15 cellular contexts compared by ENCODE assay signal in genomic region chr3:124814620-124815421, GRCh38.
DNase-seq lines count a peak whose midpoint lies in the region; ATAC-seq, FAIRE-seq and TF ChIP-seq lines count a peak whose summit lies in the region.
"Had no signal": no experiment of that assay in that cellular context is flagged by ENCODE, and none has a peak within 500 bp of the region (broad histone marks: within the 10 kb centered on the region; RNA-seq: fewer than 3 reads in every experiment).

No MANE protein-coding gene starts in this region.

- H2BK20ac ChIP-seq in H1 (ENCODE audit: low read length), result no peak overlapping the region

- TF ChIP-seq POLR2A in H1 (IDR thresholded peaks at IDR 0.05; ENCODE audit: control extremely low read depth in 1 of 2, low read depth in 2 of 2, low read length in 2 of 2) (no peak), transverse colon (IDR thresholded peaks at IDR 0.05) (no peak)

- CTCF ChIA-PET in RWPE1 (lab: Yijun Ruan, JAX) (interaction anchor here (0.6 kb wide), 1 partner anchor 122 kb away, joined by 4 read pairs; no protein-coding TSS in a partner anchor), H1 (lab: Charles Lee; ENCODE audit: partially characterized antibody) (interaction anchor here (0.9 to 2.5 kb wide), 5 partner anchors 13 to 70 kb away, joined by 3 to 5 read pairs (median 3); no protein-coding TSS in a partner anchor)

- H3K23me2 ChIP-seq in H1 (ENCODE audit: low read depth, low read length), result no peaks in the 10 kb centered on the region

- no peaks in the 10 kb centered on the region for H3K79me2 ChIP-seq in H1 (ENCODE audit: control insufficient read depth in 1 of 2, insufficient read depth in 2 of 2, low read length in 2 of 2)
- H3K79me2 ChIP-seq: parathyroid adenoma had no signal

- intact Hi-C loops in mucosa of descending colon (cut with DNase I, micrococcal nuclease) (no loop called here), transverse colon (cut with DNase I; ENCODE audit: low total_unique reads) (no loop called here), posterior vena cava (cut with DNase I) (no loop called here)

- ATAC-seq in mucosa of descending colon (peak; percentile 78), GM19452 (IDR thresholded peaks at IDR 0.05; ENCODE audit: unreplicated experiment) (no peak)
- ATAC-seq: left cardiac atrium had no signal

- H3K4me1 ChIP-seq in H1 (replicated peaks in 1 of 4; ENCODE audit: control insufficient read depth in 3 of 4, insufficient read depth in 4 of 4, low read length in 3 of 4), result no peaks in the 10 kb centered on the region; a peak in 1 of 7 replicates
- peaks cover 36% of the 10 kb centered on the region for H3K4me1 ChIP-seq in mucosa of descending colon (ENCODE audit: low read depth)
- H3K4me1 ChIP-seq in transverse colon, result peaks cover 31 to 67% (median 47%) of the 10 kb centered on the region in 4 donors

- 93% methylated on average over 11 of the region's 11 CpGs; no CpG with 5 or more reads in 1 of the 2 experiments for WGBS in H1 (ENCODE audit: extremely low coverage in 1 of 2, insufficient coverage in 1 of 2, insufficient read length in 1 of 2, insufficient replicate concordance in 2 of 2, low coverage in 1 of 2, low lambda C conversion rate in 2 of 2, missing lambda C conversion rate in 1 of 2), 2 experiments
- WGBS in transverse colon (ENCODE audit: low coverage in 1 of 2), 2 donors, result 59 to 68% methylated on average over 3 to 11 of the region's 11 CpGs

- H3K56ac ChIP-seq in H1 (replicated peaks; ENCODE audit: insufficient read length, low read depth, low read length), result no peak overlapping the region

- H2BK12ac ChIP-seq in H1 (ENCODE audit: low read depth, low read length), result no peak overlapping the region

- H3K9me3 ChIP-seq in H1 (ENCODE audit: insufficient read depth in 2 of 2, low read depth in 1 of 2, low read length in 1 of 2), result no peaks in the 10 kb centered on the region
- no peaks in the 10 kb centered on the region for H3K9me3 ChIP-seq in mucosa of descending colon
- H3K9me3 ChIP-seq in transverse colon, result no peaks in the 10 kb centered on the region

- TF ChIP-seq EP300 in H1 (IDR thresholded peaks at IDR 0.05; ENCODE audit: borderline replicate concordance in 1 of 2, low read depth in 2 of 2, low read length in 2 of 2) (no peak), transverse colon (IDR thresholded peaks at IDR 0.05; ENCODE audit: low read depth) (peak; percentile 18)

- H3K18ac ChIP-seq in H1 (ENCODE audit: extremely low read depth, low read length), result no peak overlapping the region

- H3K4me3 ChIP-seq in H1 (ENCODE audit: extremely low read depth in 1 of 4, insufficient read depth in 2 of 4, low read depth in 3 of 4, low read length in 4 of 4) (no peak overlapping the region), mucosa of descending colon (no peak overlapping the region), transverse colon (no peak overlapping the region)
- H3K4me3 ChIP-seq: dorsolateral prefrontal cortex had no signal

- in situ Hi-C loops in transverse colon (cut with MboI; ENCODE audit: low pct_ligation_motif_present in 1 of 4, low pct_unique_long_range_greater_than_20kb in 1 of 4, low sequenced_read_pairs in 3 of 4), result no loop called here

- H3K9ac ChIP-seq in H1 (replicated peaks in 1 of 4; ENCODE audit: extremely low read depth in 1 of 4, low read depth in 3 of 4, low read length in 3 of 4), result no peak overlapping the region
- H3K9ac ChIP-seq: parathyroid adenoma had no signal

- no peak overlapping the region for H2BK120ac ChIP-seq in H1 (replicated peaks; ENCODE audit: low read depth, low read length)

- peak overlapping the region; percentile 21; the same call in 1 of the 2 replicates for H2BK5ac ChIP-seq in H1 (ENCODE audit: low read depth, low read length)

- DNase-seq in RWPE1 (ENCODE audit: low spot score), result peak; percentile 24
- no peak for DNase-seq in H1 (ENCODE audit: low read depth in 1 of 2, low spot score in 2 of 2)
- DNase-seq in mucosa of descending colon, result peak in 2 of 3 donors; percentile 68 to 80
- DNase-seq in transverse colon, result peak; percentile 68
- DNase-seq in NCI-H82 (lab: John Stamatoyannopoulos, UW), result no peak
- DNase-seq in posterior vena cava (ENCODE audit: low spot score), result no peak
- DNase-seq: activated CD4-positive, alpha-beta T cell treated with anti-CD3 and anti-CD28 coated beads for 1 hour; activated T-cell treated with anti-CD3 and anti-CD28 coated beads for 4 hours; COR-L47; dorsolateral prefrontal cortex; left cardiac atrium; NCI-H2029 treated with DMSO at 0.1 percent for 48 hours; SW 1271 had no signal

- H4K91ac ChIP-seq in H1 (replicated peaks; ENCODE audit: insufficient read length, low read length), result no peak overlapping the region

- H4K20me1 ChIP-seq in H1 (replicated peaks in 1 of 2; ENCODE audit: control insufficient read depth in 1 of 2, insufficient read depth in 2 of 2, low read length in 2 of 2), result peaks cover 2 to 5% of the 10 kb centered on the region in 2 experiments

- H3K36me3 ChIP-seq in H1 (ENCODE audit: control insufficient read depth in 2 of 4, insufficient read depth in 4 of 4, low read length in 3 of 4) (peaks cover 4 to 12% (median 7%) of the 10 kb centered on the region in 4 experiments; a peak in 6 of 8 replicates), mucosa of descending colon (ENCODE audit: low read depth) (no peaks in the 10 kb centered on the region), transverse colon (no peaks in the 10 kb centered on the region)

- no peak overlapping the region for H3K14ac ChIP-seq in H1 (ENCODE audit: insufficient read length)

- no peak for FAIRE-seq in H1 (lab: Jason Lieb, UNC)

- TF ChIP-seq RAD21 in H1 (IDR thresholded peaks at IDR 0.05 in 1 of 2, conservative IDR thresholded peaks at IDR 0.05 in 1 of 2; ENCODE audit: low read depth in 2 of 2, low read length in 2 of 2), result no peak

- TF ChIP-seq CTCF in RWPE1 (conservative IDR thresholded peaks at IDR 0.05; ENCODE audit: low read depth) (no peak), H1 (IDR thresholded peaks at IDR 0.05; ENCODE audit: control extremely low read depth in 1 of 3, insufficient read depth in 1 of 3, low read depth in 1 of 3, low read length in 3 of 3) (no peak), mucosa of descending colon (IDR thresholded peaks at IDR 0.05) (no peak), transverse colon (IDR thresholded peaks at IDR 0.05) (no peak)

- H4K5ac ChIP-seq in H1 (ENCODE audit: insufficient read length, low read depth, low read length), result no peak overlapping the region

- POLR2A ChIA-PET in RWPE1 (lab: Yijun Ruan, JAX; ENCODE audit: low non-redundant PET), result no interaction called here
- POLR2A ChIA-PET in H1 (lab: Charles Lee; ENCODE audit: partially characterized antibody), result interaction anchor here (0.8 to 2.4 kb wide), 4 partner anchors 9 to 83 kb away, joined by 3 to 13 read pairs (median 3); no protein-coding TSS in a partner anchor

- H3K4me2 ChIP-seq in H1 (ENCODE audit: insufficient read depth in 1 of 2, low read depth in 2 of 2, low read length in 2 of 2), result no peak overlapping the region

- H3K23ac ChIP-seq in H1 (ENCODE audit: insufficient read length), result no peak overlapping the region

- H4K8ac ChIP-seq in H1 (ENCODE audit: extremely low read depth, insufficient read depth, low read length), result no peak overlapping the region

- peak overlapping the region; percentile 40 for H3K27ac ChIP-seq in RWPE1
- no peak overlapping the region for H3K27ac ChIP-seq in H1 (ENCODE audit: low read depth, low read length)
- peak overlapping the region; percentile 72 to 83 (median 78) for H3K27ac ChIP-seq in transverse colon
- H3K27ac ChIP-seq: parathyroid adenoma had no signal

- no peak overlapping the region for H2BK15ac ChIP-seq in H1 (ENCODE audit: low read length)

- H3K79me1 ChIP-seq in H1 (ENCODE audit: low read depth, low read length), result peaks cover 4% of the 10 kb centered on the region; the same call in 1 of the 2 replicates

- H3K27me3 ChIP-seq in H1 (replicated peaks in 1 of 4; ENCODE audit: control insufficient read depth in 3 of 4, extremely low read depth in 1 of 4, insufficient read depth in 3 of 4, low read length in 3 of 4) (no peaks in the 10 kb centered on the region; a peak in 1 of 7 replicates), transverse colon (no peaks in the 10 kb centered on the region)
- H3K27me3 ChIP-seq: dorsolateral prefrontal cortex had no signal

- no peak overlapping the region for H3K4ac ChIP-seq in H1 (replicated peaks; ENCODE audit: insufficient read length, low read depth, low read length)

- no peak overlapping the region for H2AK5ac ChIP-seq in H1 (ENCODE audit: low read depth, low read length)

- no peak overlapping the region for H2AFZ ChIP-seq in H1 (ENCODE audit: low read length)
- H2AFZ ChIP-seq: parathyroid adenoma had no signal

TF ChIP-seq in H1, 55 proteins besides CTCF, POLR2A, EP300 and RAD21:
- TF ChIP-seq ASH2L (IDR thresholded peaks at IDR 0.05; ENCODE audit: low read length), result no peak
- TF ChIP-seq KDM5A (IDR thresholded peaks at IDR 0.05; ENCODE audit: low read length), result no peak

Comparison
In these comparisons a context has a peak if more than half of its experiments do, and no peak if none do; other contexts are left out.
1. DNase-seq: peak in RWPE1 (single experiment), mucosa of descending colon (2 of 3) and transverse colon (single experiment); none in H1 (0 of 2), NCI-H82 (single experiment) and posterior vena cava (single experiment).